ENCODE assay signal across 1 cellular context in genomic region chr6:105814745-105815536, GRCh38.
TF ChIP-seq lines count a peak whose summit lies in the region.

No MANE protein-coding gene starts in this region.

TF ChIP-seq in K562, 482 proteins besides CTCF, POLR2A, EP300 and RAD21 (continued from another document and continues in another):
- TF ChIP-seq CEBPZ (IDR thresholded peaks at IDR 0.05; ENCODE audit: borderline replicate concordance, low read depth, low read length) (no peak), FUS (optimal IDR thresholded peaks at IDR 0.05; ENCODE audit: low read depth, low read length) (no peak), NCOA1 (IDR thresholded peaks at IDR 0.05; ENCODE audit: low read depth) (no peak; the same call in 1 of the 2 replicates), BHLHE40 (IDR thresholded peaks at IDR 0.05; ENCODE audit: low read length) (no peak), CBX3 (IDR thresholded peaks at IDR 0.05; ENCODE audit: borderline replicate concordance in 1 of 2, low read length in 2 of 2) (no peak), ZHX1 (conservative IDR thresholded peaks at IDR 0.05; ENCODE audit: low read length) (no peak), ELF4 (CRISPR knock-in tag; IDR thresholded peaks at IDR 0.05) (no peak), ZNF655 (CRISPR knock-in tag; IDR thresholded peaks at IDR 0.05) (no peak), SAP30 (IDR thresholded peaks at IDR 0.05; ENCODE audit: borderline replicate concordance, insufficient read depth, low read depth, low read length, poor library complexity, severe bottlenecking) (no peak), EHMT2 (IDR thresholded peaks at IDR 0.05) (peak; percentile 60; the same call in 1 of the 2 replicates), HOMEZ (CRISPR knock-in tag; IDR thresholded peaks at IDR 0.05) (no peak), CC2D1A (IDR thresholded peaks at IDR 0.05) (no peak), TRIM24 (IDR thresholded peaks at IDR 0.05) (0 out of 4 replicates have a peak, but pooled peaks of 1 of the 2 experiments have one; percentile 34), MCM5 (IDR thresholded peaks at IDR 0.05; ENCODE audit: low read depth) (no peak), ZNF140 (CRISPR knock-in tag; IDR thresholded peaks at IDR 0.05) (no peak), DACH1 (IDR thresholded peaks at IDR 0.05; ENCODE audit: partially characterized antibody) (no peak), ZNF75A (CRISPR knock-in tag; IDR thresholded peaks at IDR 0.05) (no peak), WHSC1 (IDR thresholded peaks at IDR 0.05; ENCODE audit: low read length) (no peak), FOXJ2 (tag; IDR thresholded peaks at IDR 0.05) (0 out of 2 replicates have a peak, but pooled peaks have one; percentile 29), CTBP1 (IDR thresholded peaks at IDR 0.05; ENCODE audit: borderline replicate concordance) (peak; percentile 41), ZFPM2 (CRISPR knock-in tag; IDR thresholded peaks at IDR 0.05) (no peak), ZNF584 (CRISPR knock-in tag; IDR thresholded peaks at IDR 0.05; ENCODE audit: low read depth) (no peak), PHB2 (IDR thresholded peaks at IDR 0.05; ENCODE audit: low read depth) (no peak), PRPF4 (IDR thresholded peaks at IDR 0.05; ENCODE audit: insufficient read depth, low read depth, low read length, poor library complexity, severe bottlenecking) (no peak), TCF7L2 (IDR thresholded peaks at IDR 0.05; ENCODE audit: low read depth, low read length) (no peak), MCM2 (IDR thresholded peaks at IDR 0.05; ENCODE audit: low read depth) (no peak), HES1 (IDR thresholded peaks at IDR 0.05; ENCODE audit: low read depth) (no peak), ILF3 (IDR thresholded peaks at IDR 0.05; ENCODE audit: borderline replicate concordance) (no peak), CCNT2 (IDR thresholded peaks at IDR 0.05; ENCODE audit: borderline replicate concordance, extremely low read depth, insufficient read length, low read depth, low read length) (no peak), HDGF (IDR thresholded peaks at IDR 0.05) (no peak), HMG20A (CRISPR knock-in tag; conservative IDR thresholded peaks at IDR 0.05) (no peak), ZNF77 (CRISPR knock-in tag; IDR thresholded peaks at IDR 0.05) (no peak), CLOCK (CRISPR knock-in tag; IDR thresholded peaks at IDR 0.05; ENCODE audit: borderline replicate concordance) (no peak), FOXA3 (CRISPR knock-in tag; conservative IDR thresholded peaks at IDR 0.05 in 1 of 2, IDR thresholded peaks at IDR 0.05 in 1 of 2) (peak in 1 of 2 experiments; percentile 80; a peak in 2 of 4 replicates), NFE2 (IDR thresholded peaks at IDR 0.05; ENCODE audit: low read depth) (peak; percentile 94), E2F3 (CRISPR knock-in tag; IDR thresholded peaks at IDR 0.05) (no peak), CREBBP (IDR thresholded peaks at IDR 0.05; ENCODE audit: low read depth, low read length) (no peak), ZBTB7A (IDR thresholded peaks at IDR 0.05; ENCODE audit: borderline replicate concordance, control insufficient read depth, low read depth, low read length) (no peak), ZBED1 (IDR thresholded peaks at IDR 0.05) (no peak), GATAD2B (IDR thresholded peaks at IDR 0.05; ENCODE audit: borderline replicate concordance) (no peak), TEAD4 (IDR thresholded peaks at IDR 0.05; ENCODE audit: low read length) (peak; percentile 39; the same call in 1 of the 2 replicates), TEAD4 (CRISPR knock-in tag; IDR thresholded peaks at IDR 0.05; ENCODE audit: borderline replicate concordance) (no peak), E2F6 (IDR thresholded peaks at IDR 0.05; ENCODE audit: borderline replicate concordance in 1 of 2, extremely low read depth in 1 of 2, insufficient read depth in 1 of 2, insufficient read length in 1 of 2, low read depth in 1 of 2, low read length in 1 of 2, poor library complexity in 1 of 2, severe bottlenecking in 1 of 2) (no peak), ZNF436 (CRISPR knock-in tag; IDR thresholded peaks at IDR 0.05) (no peak), ZNF3 (CRISPR knock-in tag; IDR thresholded peaks at IDR 0.05) (no peak), ZFP91 (CRISPR knock-in tag; IDR thresholded peaks at IDR 0.05) (no peak), ZNF695 (CRISPR knock-in tag; IDR thresholded peaks at IDR 0.05) (no peak), ESRRB (CRISPR knock-in tag; IDR thresholded peaks at IDR 0.05; ENCODE audit: borderline replicate concordance) (no peak), FOXJ3 (CRISPR knock-in tag; IDR thresholded peaks at IDR 0.05) (no peak), MAZ (CRISPR knock-in tag; conservative IDR thresholded peaks at IDR 0.05 in 1 of 2, IDR thresholded peaks at IDR 0.05 in 1 of 2) (peak; percentile 37 to 91; a peak in 2 of 4 replicates), FOXO4 (CRISPR knock-in tag; IDR thresholded peaks at IDR 0.05) (no peak), RBM17 (IDR thresholded peaks at IDR 0.05; ENCODE audit: borderline replicate concordance, low read depth, low read length) (no peak), PTRF (tag; IDR thresholded peaks at IDR 0.05) (no peak), ZNF263 (CRISPR knock-in tag; IDR thresholded peaks at IDR 0.05; ENCODE audit: borderline replicate concordance) (no peak), ZNF589 (CRISPR knock-in tag; IDR thresholded peaks at IDR 0.05; ENCODE audit: low read depth) (no peak), MAX (CRISPR knock-in tag; IDR thresholded peaks at IDR 0.05) (no peak), RBM22 (IDR thresholded peaks at IDR 0.05; ENCODE audit: low read depth, low read length, poor library complexity, severe bottlenecking) (no peak)
